In genomic region chr5:61624966-61625681, GRCh38 we compare ENCODE assay signal across 9 cellular contexts.
DNase-seq lines count a peak whose midpoint lies in the region; ATAC-seq and TF ChIP-seq lines count a peak whose summit lies in the region.
"Had no signal": no experiment of that assay in that cellular context is flagged by ENCODE, and none has a peak within 500 bp of the region (broad histone marks: within the 10 kb centered on the region; RNA-seq: fewer than 3 reads in every experiment).

No MANE protein-coding gene starts in this region.

- DNase-seq in ELR (ENCODE audit: low read depth) (peak; percentile 12), right cardiac atrium (no peak), retina (peak; percentile 44), osteocyte (ENCODE audit: extremely low spot score, unreplicated experiment) (no peak), NCI-H748 treated with DMSO at 0.1 percent for 48 hours (lab: John Stamatoyannopoulos, UW) (no peak)

- no peaks in the 10 kb centered on the region for H3K36me3 Mint-ChIP-seq in osteocyte (ENCODE audit: unreplicated experiment)

- 38% methylated on average over 17 of the region's 17 CpGs for WGBS in right cardiac atrium

- H3K27me3 ChIP-seq in right cardiac atrium (ENCODE audit: control insufficient read depth, insufficient read depth): no peaks in the 10 kb centered on the region

- peaks cover 4% of the 10 kb centered on the region for H3K27me3 Mint-ChIP-seq in osteocyte (ENCODE audit: unreplicated experiment)

- H3K27ac ChIP-seq in right cardiac atrium (ENCODE audit: low read length): peak overlapping the region; percentile 68
- H3K27ac ChIP-seq: KMS-11 had no signal

- no peaks in the 10 kb centered on the region for H3K9me3 Mint-ChIP-seq in osteocyte (ENCODE audit: unreplicated experiment)

- H3K9me3 ChIP-seq in right cardiac atrium (ENCODE audit: control insufficient read depth, low read length): no peaks in the 10 kb centered on the region

- intact Hi-C loops in right cardiac atrium (cut with DNase I): loop anchor here in 1 of 4 donors (10.0 kb wide), 1 partner anchor 290 kb away; the partner anchor contains the start of gene ZSWIM6

- no peak for ATAC-seq in right cardiac atrium
- no peak for ATAC-seq in GM19467 (IDR thresholded peaks at IDR 0.05; ENCODE audit: unreplicated experiment)
- no peak for ATAC-seq in GM18909 (IDR thresholded peaks at IDR 0.05; ENCODE audit: poor library complexity, unreplicated experiment)

- H3K4me3 Mint-ChIP-seq in osteocyte (ENCODE audit: unreplicated experiment): no peak overlapping the region

- TF ChIP-seq CTCF in WI38 (IDR thresholded peaks at IDR 0.05; ENCODE audit: low read depth, low read length): no peak
- no peak for TF ChIP-seq CTCF in osteocyte (IDR thresholded peaks at IDR 0.05)

- H3K4me3 ChIP-seq in WI38 (ENCODE audit: low read depth, low read length) (peak overlapping the region; percentile 38), right cardiac atrium (ENCODE audit: low read length) (peak overlapping the region; percentile 69)

- peaks cover 4% of the 10 kb centered on the region for H3K4me1 ChIP-seq in right cardiac atrium (ENCODE audit: control insufficient read depth, insufficient read depth, low read length)

- H3K27ac Mint-ChIP-seq in osteocyte (ENCODE audit: unreplicated experiment): no peak overlapping the region

- H3K4me1 Mint-ChIP-seq in osteocyte (ENCODE audit: unreplicated experiment): peaks cover 14% of the 10 kb centered on the region

Comparison
In these comparisons a context has a peak if more than half of its experiments do, and no peak if none do; other contexts are left out.
1. DNase-seq: peak in ELR (single experiment) and retina (single experiment); none in right cardiac atrium (0 of 3), osteocyte (single experiment) and NCI-H748 treated with DMSO at 0.1 percent for 48 hours (single experiment).